In genomic region chr2:197254776-197255521, GRCh38 we compare ENCODE assay signal across 8 cellular contexts.
DNase-seq lines count a peak whose midpoint lies in the region; ATAC-seq and FAIRE-seq lines count a peak whose summit lies in the region.

No MANE protein-coding gene starts in this region.

- no peak for FAIRE-seq in RCC 7860 (lab: Jason Lieb, UNC)

- ATAC-seq in GM18498 (IDR thresholded peaks at IDR 0.05; ENCODE audit: unreplicated experiment), result peak; percentile 38
- peak; percentile 27 for ATAC-seq in GM21526 (IDR thresholded peaks at IDR 0.05; ENCODE audit: low FRiP score, unreplicated experiment)

- H3K9me3 ChIP-seq in KOPT-K1 (ENCODE audit: insufficient read depth, low read length, poor library complexity, severe bottlenecking), result no peaks in the 10 kb centered on the region

- H3K36me3 ChIP-seq in KOPT-K1 (ENCODE audit: insufficient read depth, low read length), result no peaks in the 10 kb centered on the region

- H3K27ac ChIP-seq in KOPT-K1 (ENCODE audit: low read depth, low read length, poor library complexity, severe bottlenecking), result peak overlapping the region; percentile 83

- DNase-seq in left kidney (ENCODE audit: low read depth, low spot score) (peak; percentile 87), GM19238 (ENCODE audit: insufficient read length, low spot score) (no peak), RCC 7860 (ENCODE audit: low spot score) (no peak), OCI-M2 (lab: John Stamatoyannopoulos, UW; ENCODE audit: unreplicated experiment) (no peak)
- DNase-seq in activated effector memory CD4-positive, alpha-beta T cell treated with Interleukin-2 at 50 U/mL for 16 hours, result no peak
